ENCODE assay signal across 8 cellular contexts in genomic region chrX:54530358-54530900, GRCh38. TPM values are rescaled to one million over a fixed set of nuclear protein-coding genes. Genes with fewer than 3 reads are reported as not detected.
DNase-seq lines count a peak whose midpoint lies in the region; ATAC-seq, FAIRE-seq and TF ChIP-seq lines count a peak whose summit lies in the region.

No MANE protein-coding gene starts in this region.

- no peak for TF ChIP-seq POLR2A in transverse colon (IDR thresholded peaks at IDR 0.05)

- DNase-seq in EH (ENCODE audit: low read depth): peak; percentile 6
- DNase-seq in M059J (ENCODE audit: low read depth): peak; percentile 2
- DNase-seq in cardiac fibroblast (ENCODE audit: low read depth in 2 of 2): peak; percentile 3 to 5
- peak; percentile 2 for DNase-seq in medulla oblongata (ENCODE audit: extremely low spot score)
- DNase-seq in transverse colon: no peak
- no peak for DNase-seq in GM13976 (ENCODE audit: low spot score)
- DNase-seq in D721Med (ENCODE audit: insufficient read length, low spot score): no peak

- H3K27me3 ChIP-seq in transverse colon: no peaks in the 10 kb centered on the region

- H3K27ac ChIP-seq in transverse colon: peak overlapping the region; percentile 77 to 86 (median 84)

- TF ChIP-seq CTCF in cardiac fibroblast (IDR thresholded peaks at IDR 0.05; ENCODE audit: low read depth, low read length) (no peak), transverse colon (IDR thresholded peaks at IDR 0.05) (no peak), GM13976 (IDR thresholded peaks at IDR 0.05; ENCODE audit: borderline replicate concordance, control extremely low read depth, extremely low read depth, insufficient read depth, missing control alignments) (no peak), D721Med (IDR thresholded peaks at IDR 0.05; ENCODE audit: insufficient read depth, missing control alignments) (no peak)

- FAIRE-seq in D721Med (lab: Jason Lieb, UNC): no peak

- intact Hi-C loops in transverse colon (cut with DNase I; ENCODE audit: low total_unique reads): no loop called here

- H3K4me3 ChIP-seq in cardiac fibroblast (replicated peaks in 1 of 2; ENCODE audit: low read depth in 2 of 2, low read length in 2 of 2): peak overlapping the region; percentile 75 to 77
- peak overlapping the region; percentile 49 to 83 (median 70) for H3K4me3 ChIP-seq in transverse colon

- peak; percentile 23 for ATAC-seq in GM21576 (IDR thresholded peaks at IDR 0.05; ENCODE audit: unreplicated experiment)

- in situ Hi-C loops in transverse colon (cut with MboI; ENCODE audit: low pct_ligation_motif_present in 1 of 4, low pct_unique_long_range_greater_than_20kb in 1 of 4, low sequenced_read_pairs in 3 of 4) (no loop called here), GM13976 (cut with MboI; ENCODE audit: low sequenced_read_pairs, unreplicated experiment) (no loop called here)

- TF ChIP-seq EP300 in transverse colon (IDR thresholded peaks at IDR 0.05; ENCODE audit: low read depth): no peak

- WGBS in transverse colon (ENCODE audit: low coverage in 1 of 2), 2 donors: 58% methylated on average over 21 of the region's 21 CpGs; no CpG with 5 or more reads in 1 of the 2 donors

- H3K36me3 ChIP-seq in transverse colon: no peaks in the 10 kb centered on the region

- H3K9me3 ChIP-seq in transverse colon: no peaks in the 10 kb centered on the region

- H3K4me1 ChIP-seq in transverse colon: peaks cover 0 to 22% (median 3%) of the 10 kb centered on the region in 4 donors

RNA-seq across cellular contexts. Expression of gene GNL3L, which starts 0.4 kb away (rescaled TPM):
- 23.7 and 36.3 TPM in 2 replicates for total RNA-seq in M059J (2014; rRNA removed; shearing (Covaris generic))
- 10 to 100 TPM; 29.5 to 36.6 (median 31.7) TPM for total RNA-seq in transverse colon

RNA-seq across cellular contexts. Expression of gene FGD1, which starts 34.4 kb away (rescaled TPM):
- total RNA-seq in M059J (2014; rRNA removed; shearing (Covaris generic)): 5.6 and 10.4 TPM in 2 replicates
- total RNA-seq in transverse colon: 1 to 10 TPM; 1.1 to 3.0 (median 2.5) TPM

Comparison
In these comparisons a context has a peak if more than half of its experiments do, and no peak if none do; other contexts are left out.
1. DNase-seq: peak in EH (single experiment), M059J (single experiment), cardiac fibroblast (2 of 2) and medulla oblongata (single experiment); none in transverse colon (single experiment), GM13976 (single experiment) and D721Med (single experiment).